ENCODE assay signal across 9 cellular contexts in the genomic region with DNA sequence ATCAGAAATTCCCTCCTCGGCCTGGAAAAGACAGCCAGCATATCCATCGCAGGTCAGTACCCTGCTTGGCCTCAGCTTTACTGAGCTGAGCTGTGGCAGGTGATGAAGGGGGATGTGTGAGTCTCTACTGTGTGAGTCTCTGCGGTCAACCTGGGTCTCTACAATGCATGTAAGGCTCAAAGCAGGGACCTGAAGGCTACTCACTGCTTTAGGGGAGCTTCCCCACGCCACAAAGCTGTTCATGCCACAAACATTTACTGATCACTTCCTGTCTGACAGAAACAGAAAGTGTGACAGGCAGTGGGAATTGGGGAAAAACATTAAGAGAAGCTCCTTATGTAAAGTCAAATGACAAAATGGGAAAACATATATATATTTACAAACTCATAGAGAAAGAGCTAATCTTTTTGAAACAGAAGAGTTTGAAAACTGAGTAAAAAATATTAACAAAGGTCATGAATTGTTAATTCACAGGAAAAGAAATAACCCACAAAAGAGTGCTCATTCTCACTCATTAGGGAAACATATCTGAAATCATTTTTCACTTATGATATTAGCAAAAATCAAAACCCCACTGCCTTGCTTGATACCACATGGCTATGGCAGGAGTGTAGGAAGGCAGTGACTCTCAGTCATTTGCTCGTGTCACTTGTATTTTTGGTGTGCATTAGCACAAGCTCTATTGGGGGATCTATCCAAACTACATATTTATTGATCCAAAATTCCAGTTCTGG. TPM values are rescaled to one million over a fixed set of nuclear protein-coding genes. Genes with fewer than 3 reads are reported as not detected.
DNase-seq lines count a peak whose midpoint lies in the region; ATAC-seq and TF ChIP-seq lines count a peak whose summit lies in the region.
"Had no signal": no experiment of that assay in that cellular context is flagged by ENCODE, and none has a peak within 500 bp of the region (broad histone marks: within the 10 kb centered on the region; RNA-seq: fewer than 3 reads in every experiment).

No MANE protein-coding gene starts in this region.

- CTCF ChIA-PET in activated CD4-positive, alpha-beta memory T cell treated with anti-CD3 and anti-CD28 coated beads, Interleukin-2, amount 10 ng/mL, durations not matched to agents 7 days and 5 days (lab: Charles Lee), result interaction anchor here (0.5 to 1.1 kb wide), 2 partner anchors 30 to 85 kb away, joined by 3 to 4 read pairs; no protein-coding TSS in a partner anchor

- H3K27me3 Mint-ChIP-seq in activated CD4-positive, alpha-beta memory T cell treated with anti-CD3 and anti-CD28 coated beads, Interleukin-2, amount 10 ng/mL, durations not matched to agents 7 days and 5 days, result no peaks in the 10 kb centered on the region

- POLR2A ChIA-PET in activated CD4-positive, alpha-beta memory T cell treated with anti-CD3 and anti-CD28 coated beads, Interleukin-2, amount 10 ng/mL, durations not matched to agents 7 days and 5 days (lab: Charles Lee), result interaction anchor here (0.7 to 2.3 kb wide), 5 partner anchors 10 to 33 kb away, joined by 3 to 12 read pairs (median 4); no protein-coding TSS in a partner anchor

- H3K36me3 Mint-ChIP-seq in activated CD4-positive, alpha-beta memory T cell treated with anti-CD3 and anti-CD28 coated beads, Interleukin-2, amount 10 ng/mL, durations not matched to agents 7 days and 5 days (ENCODE audit: low read depth), result peaks cover 82% of the 10 kb centered on the region

- peak; percentile 93 for ATAC-seq in GM19025 (IDR thresholded peaks at IDR 0.05; ENCODE audit: low read depth, unreplicated experiment)
- peak; percentile 91 for ATAC-seq in HG02852 (IDR thresholded peaks at IDR 0.05; ENCODE audit: unreplicated experiment)
- no peak for ATAC-seq in foreskin keratinocyte

- H3K27ac Mint-ChIP-seq in activated CD4-positive, alpha-beta memory T cell treated with anti-CD3 and anti-CD28 coated beads, Interleukin-2, amount 10 ng/mL, durations not matched to agents 7 days and 5 days, result peak overlapping the region; percentile 17

- H3K27me3 ChIP-seq in foreskin keratinocyte, result no peaks in the 10 kb centered on the region

- H3K4me1 Mint-ChIP-seq in activated CD4-positive, alpha-beta memory T cell treated with anti-CD3 and anti-CD28 coated beads, Interleukin-2, amount 10 ng/mL, durations not matched to agents 7 days and 5 days, result peaks cover 46% of the 10 kb centered on the region

- no peak overlapping the region for H3K4me3 Mint-ChIP-seq in activated CD4-positive, alpha-beta memory T cell treated with anti-CD3 and anti-CD28 coated beads, Interleukin-2, amount 10 ng/mL, durations not matched to agents 7 days and 5 days

- no peak overlapping the region for H3K27ac ChIP-seq in foreskin keratinocyte
- H3K27ac ChIP-seq: parathyroid adenoma had no signal

- no peaks in the 10 kb centered on the region for H3K4me1 ChIP-seq in foreskin keratinocyte
- H3K4me1 ChIP-seq: parathyroid adenoma had no signal

- DNase-seq in activated CD4-positive, alpha-beta memory T cell treated with anti-CD3 and anti-CD28 coated beads, Interleukin-2, amount 10 ng/mL, durations not matched to agents 7 days and 5 days, result peak; percentile 49
- peak; percentile 13 for DNase-seq in stimulated activated CD4-positive, alpha-beta T cell treated with anti-CD3 and anti-CD28 coated beads, Interleukin-4, amount 100 ng/mL, for 1 hour
- DNase-seq in SHP77 treated with DMSO at 0.1 percent for 48 hours (lab: John Stamatoyannopoulos, UW) (no peak), cerebellar cortex (ENCODE audit: low spot score) (no peak), foreskin keratinocyte (no peak)
- DNase-seq: NCI-H2171 had no signal

- H3K9me3 Mint-ChIP-seq in activated CD4-positive, alpha-beta memory T cell treated with anti-CD3 and anti-CD28 coated beads, Interleukin-2, amount 10 ng/mL, durations not matched to agents 7 days and 5 days, result no peaks in the 10 kb centered on the region

- no peak for TF ChIP-seq CTCF in foreskin keratinocyte (conservative IDR thresholded peaks at IDR 0.05)

RNA-seq across cellular contexts. Expression of a gene that starts 5.8 kb away (rescaled TPM):
- 10 to 100 TPM; 63.5 to 63.6 TPM for total RNA-seq in activated CD4-positive, alpha-beta memory T cell treated with anti-CD3 and anti-CD28 coated beads, Interleukin-2, amount 10 ng/mL, durations not matched to agents 7 days and 5 days
- 5.0 and 5.1 TPM in 2 replicates for total RNA-seq in foreskin keratinocyte
- polyA plus RNA-seq in foreskin keratinocyte, result 2.6 and 2.7 TPM in 2 replicates

RNA-seq across cellular contexts. Expression of a gene that starts 11.7 kb away (rescaled TPM):
- total RNA-seq in activated CD4-positive, alpha-beta memory T cell treated with anti-CD3 and anti-CD28 coated beads, Interleukin-2, amount 10 ng/mL, durations not matched to agents 7 days and 5 days, result 10 to 100 TPM; 28.2 to 31.0 TPM
- 9.9 and 10.0 TPM in 2 replicates for total RNA-seq in foreskin keratinocyte
- polyA plus RNA-seq in foreskin keratinocyte, result 5.9 and 6.4 TPM in 2 replicates

RNA-seq across cellular contexts. Expression of a gene that starts 44.0 kb away (rescaled TPM):
- 100 to 1,000 TPM; 100 to 103 TPM for total RNA-seq in activated CD4-positive, alpha-beta memory T cell treated with anti-CD3 and anti-CD28 coated beads, Interleukin-2, amount 10 ng/mL, durations not matched to agents 7 days and 5 days
- 9.5 and 12.2 TPM in 2 replicates for total RNA-seq in foreskin keratinocyte
- polyA plus RNA-seq in foreskin keratinocyte, result 4.4 and 5.2 TPM in 2 replicates

RNA-seq across cellular contexts. Expression of a gene that starts 54.0 kb away (rescaled TPM):
- not detected for total RNA-seq in activated CD4-positive, alpha-beta memory T cell treated with anti-CD3 and anti-CD28 coated beads, Interleukin-2, amount 10 ng/mL, durations not matched to agents 7 days and 5 days
- total RNA-seq in foreskin keratinocyte, result not detected in 2 replicates
- polyA plus RNA-seq in foreskin keratinocyte, result not detected in 2 replicates

Comparison
In these comparisons a context has a peak if more than half of its experiments do, and no peak if none do; other contexts are left out.
1. DNase-seq: peak in activated CD4-positive, alpha-beta memory T cell treated with anti-CD3 and anti-CD28 coated beads, Interleukin-2, amount 10 ng/mL, durations not matched to agents 7 days and 5 days (single experiment) and stimulated activated CD4-positive, alpha-beta T cell treated with anti-CD3 and anti-CD28 coated beads, Interleukin-4, amount 100 ng/mL, for 1 hour (single experiment); none in SHP77 treated with DMSO at 0.1 percent for 48 hours (single experiment), cerebellar cortex (single experiment) and foreskin keratinocyte (0 of 2).
2. RNA of a gene that starts 5.8 kb away (total RNA-seq): 63.5 to 63.6 TPM in activated CD4-positive, alpha-beta memory T cell treated with anti-CD3 and anti-CD28 coated beads, Interleukin-2, amount 10 ng/mL, durations not matched to agents 7 days and 5 days; 5.0 to 5.1 TPM in foreskin keratinocyte; every median in the first group is over 10 times any median in the second.